In the genomic region with DNA sequence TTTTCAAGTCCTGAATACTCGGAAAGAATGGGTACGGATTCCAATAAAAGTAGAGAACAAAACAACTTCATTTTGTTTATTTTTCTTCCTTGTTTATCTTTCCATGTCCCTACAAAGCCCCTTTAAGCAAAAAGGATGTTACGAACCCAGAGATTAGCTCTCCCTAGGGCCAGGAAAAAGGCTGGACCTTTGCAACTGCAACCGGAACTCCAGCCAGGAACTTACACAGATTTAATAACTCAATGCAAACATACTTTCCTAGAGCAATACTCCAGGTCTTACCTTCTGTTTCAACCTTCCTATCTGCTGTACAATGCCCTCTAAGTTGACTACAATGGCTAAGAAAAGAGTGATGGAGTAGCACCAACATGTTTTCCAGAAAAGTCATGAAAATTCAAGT, we compare ENCODE assay signal across 27 cellular contexts.
"Had no signal": no experiment of that assay in that cellular context is flagged by ENCODE, and none has a peak within 500 bp of the region (broad histone marks: within the 10 kb centered on the region; RNA-seq: fewer than 3 reads in every experiment).

No MANE protein-coding gene starts in this region.

- H3K27me3 ChIP-seq: adrenal gland, ascending aorta, brain microvascular endothelial cell, heart left ventricle, neutrophil, ovary, tibial nerve had no signal

- H3K9me3 ChIP-seq: adrenal gland, ascending aorta, neutrophil, ovary, tibial nerve had no signal

- H3K27ac ChIP-seq: adrenal gland, ascending aorta, brain microvascular endothelial cell, epithelial cell of prostate, neutrophil, ovary, tibial nerve had no signal

- FAIRE-seq: colon, keratinocyte, TTC549, urothelium cell line had no signal

- DNase-seq: activated CD4-positive, alpha-beta T cell treated with anti-CD3 and anti-CD28 coated beads for 1 hour; activated CD4-positive, alpha-beta T cell treated with anti-CD3 and anti-CD28 coated beads, Interleukin-2, amount 50 U/mL, for 1 hour; activated CD8-positive, alpha-beta memory T cell treated with anti-CD3 and anti-CD28 coated beads for 24 hours; activated CD8-positive, alpha-beta memory T cell treated with anti-CD3 and anti-CD28 coated beads, Interleukin-2, amount 50 U/mL, for 4 hours; activated T-cell treated with anti-CD3 and anti-CD28 coated beads, Interleukin-2, amount 50 U/mL, for 24 hours; adrenal gland; brain microvascular endothelial cell; central memory CD4-positive, alpha-beta T cell; endodermal cell; heart left ventricle; midbrain; ovary; right cardiac atrium; stimulated activated CD4-positive, alpha-beta T cell treated with anti-CD3 and anti-CD28 coated beads, Interleukin-2, amount 100 ng/mL, for 24 hours; stimulated activated naive CD8-positive, alpha-beta T cell treated with anti-CD3 and anti-CD28 coated beads, Interleukin-15, amount 100 ng/mL, for 72 hours; T-helper 1 cell had no signal

- ATAC-seq: activated naive CD4-positive, alpha-beta T cell treated with anti-CD3 and anti-CD28 coated beads, Interleukin-2, amount 50 U/mL, for 72 hours; activated T-helper 17 cell treated with anti-CD3 and anti-CD28 coated beads, Interleukin-2, amount 50 U/mL, for 72 hours; stimulated activated effector memory CD8-positive, alpha-beta T cell treated with anti-CD3 and anti-CD28 coated beads, Interleukin-12 subunit alpha, Interleukin-12 subunit beta, amount 100 ng/mL, for 72 hours; stimulated activated naive CD8-positive, alpha-beta T cell treated with anti-CD3 and anti-CD28 coated beads, Interleukin-15, amount 100 ng/mL, for 72 hours had no signal

- H3K4me3 ChIP-seq: adrenal gland, ascending aorta, heart left ventricle, ovary, tibial nerve had no signal

- H3K4me1 ChIP-seq: ascending aorta had no signal

- H3K36me3 ChIP-seq: adrenal gland, ascending aorta, brain microvascular endothelial cell, heart left ventricle, neutrophil, ovary, tibial nerve had no signal
